ENCODE assay signal across 11 cellular contexts in the genomic region with DNA sequence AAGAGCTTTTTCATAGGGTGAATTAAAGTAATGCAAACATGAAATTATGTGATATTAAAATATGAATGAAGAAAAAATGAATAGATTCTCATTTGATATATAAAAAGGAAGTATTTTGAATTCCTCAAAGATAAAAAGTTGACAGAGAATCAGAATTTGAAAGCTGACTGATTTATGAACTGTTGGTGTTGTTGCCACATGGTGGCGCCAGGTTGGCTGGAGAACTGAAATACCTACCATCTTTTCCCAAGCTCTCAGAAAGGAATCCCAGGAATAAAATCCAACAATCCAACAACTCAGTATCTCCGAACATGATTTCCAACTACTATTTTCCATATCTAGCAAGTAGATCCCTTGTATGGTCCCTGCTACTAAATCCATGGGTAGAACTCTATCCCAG. TPM values are rescaled to one million over a fixed set of nuclear protein-coding genes. Genes with fewer than 3 reads are reported as not detected.
A peak's percentile ranks its signal among the peaks of the same experiment; 100 is the strongest.
DNase-seq lines count a peak whose midpoint lies in the region; ATAC-seq and TF ChIP-seq lines count a peak whose summit lies in the region.
"Had no signal": no experiment of that assay in that cellular context is flagged by ENCODE, and none has a peak within 500 bp of the region (broad histone marks: within the 10 kb centered on the region; RNA-seq: fewer than 3 reads in every experiment).

No MANE protein-coding gene starts in this region.

- H3K4me3 ChIP-seq in H7 (ENCODE audit: insufficient read depth, low read depth, low read length): no peak overlapping the region
- no peak overlapping the region for H3K4me3 ChIP-seq in liver (ENCODE audit: low read depth in 1 of 3, low read length in 3 of 3)

- no peak for ATAC-seq in stimulated activated effector memory CD8-positive, alpha-beta T cell treated with anti-CD3 and anti-CD28 coated beads, Interleukin-12 subunit alpha, Interleukin-12 subunit beta, amount 100 ng/mL, for 72 hours
- ATAC-seq in HG03025 (IDR thresholded peaks at IDR 0.05; ENCODE audit: low FRiP score, unreplicated experiment): no peak

- H3K4me1 ChIP-seq in liver (ENCODE audit: control insufficient read depth in 4 of 4, insufficient read depth in 4 of 4, low read length in 3 of 4): peaks cover 0 to 26% (median 16%) of the 10 kb centered on the region in 4 donors

- H3K27ac ChIP-seq in liver (ENCODE audit: low read depth in 1 of 2, low read length in 2 of 2): no peak overlapping the region
- H3K27ac ChIP-seq: coronary artery had no signal

- H3K9ac ChIP-seq in liver (ENCODE audit: low read depth in 1 of 2, low read length in 2 of 2): no peak overlapping the region

- H3K9me3 ChIP-seq in liver (ENCODE audit: control insufficient read depth in 4 of 4, low read length in 3 of 4): no peaks in the 10 kb centered on the region

- TF ChIP-seq CTCF in liver (IDR thresholded peaks at IDR 0.05; ENCODE audit: low read depth, low read length, missing input control): peak; percentile 41

- peaks cover 43% of the 10 kb centered on the region for H3K27me3 Mint-ChIP-seq in activated T-helper 1 cell treated with anti-CD3 and anti-CD28 coated beads, Interleukin-12 subunit alpha, Interleukin-12 subunit beta, Interleukin-2, Interleukin-4 antibody, amounts not matched to agents 30 ng/mL and 10 ng/mL and 1 ng/mL, durations not matched to agents 14 hours and 24 hours and 36 hours (ENCODE audit: insufficient read depth)

- peaks cover 32% of the 10 kb centered on the region for H3K27me3 ChIP-seq in H7 (ENCODE audit: control insufficient read depth, insufficient read depth, low read length)
- H3K27me3 ChIP-seq in liver (ENCODE audit: control insufficient read depth in 4 of 4, insufficient read depth in 4 of 4, low read length in 3 of 4): no peaks in the 10 kb centered on the region

- H3K4me1 Mint-ChIP-seq in stimulated activated effector memory CD8-positive, alpha-beta T cell treated with anti-CD3 and anti-CD28 coated beads, Interleukin-12 subunit alpha, Interleukin-12 subunit beta, amount 100 ng/mL, for 72 hours: peaks cover 16% of the 10 kb centered on the region
- H3K4me1 Mint-ChIP-seq in activated T-helper 1 cell treated with anti-CD3 and anti-CD28 coated beads, Interleukin-12 subunit alpha, Interleukin-12 subunit beta, Interleukin-2, Interleukin-4 antibody, amounts not matched to agents 30 ng/mL and 10 ng/mL and 1 ng/mL, durations not matched to agents 14 hours and 24 hours and 36 hours (ENCODE audit: low read depth): peaks cover 5% of the 10 kb centered on the region

- TF ChIP-seq RAD21 in liver (IDR thresholded peaks at IDR 0.05): peak; percentile 65 to 78

- no peaks in the 10 kb centered on the region for H3K36me3 ChIP-seq in H7 (replicated peaks; ENCODE audit: control insufficient read depth, insufficient read depth, low read length)
- H3K36me3 ChIP-seq in liver (ENCODE audit: control insufficient read depth in 4 of 4, insufficient read depth in 3 of 4, low read depth in 1 of 4, low read length in 3 of 4): no peaks in the 10 kb centered on the region

- no peak overlapping the region for H3K4me3 Mint-ChIP-seq in stimulated activated effector memory CD8-positive, alpha-beta T cell treated with anti-CD3 and anti-CD28 coated beads, Interleukin-12 subunit alpha, Interleukin-12 subunit beta, amount 100 ng/mL, for 72 hours
- no peak overlapping the region for H3K4me3 Mint-ChIP-seq in activated T-helper 1 cell treated with anti-CD3 and anti-CD28 coated beads, Interleukin-12 subunit alpha, Interleukin-12 subunit beta, Interleukin-2, Interleukin-4 antibody, amounts not matched to agents 30 ng/mL and 10 ng/mL and 1 ng/mL, durations not matched to agents 14 hours and 24 hours and 36 hours

- peak; percentile 10 for DNase-seq in COLO668 (lab: John Stamatoyannopoulos, UW; ENCODE audit: unreplicated experiment)
- peak; percentile 22 for DNase-seq in H7
- peak; percentile 8 for DNase-seq in astrocyte of the hippocampus (ENCODE audit: low read depth, low spot score)
- no peak for DNase-seq in stimulated activated effector memory CD8-positive, alpha-beta T cell treated with anti-CD3 and anti-CD28 coated beads, Interleukin-12 subunit alpha, Interleukin-12 subunit beta, amount 100 ng/mL, for 72 hours (ENCODE audit: low spot score in 2 of 2)
- DNase-seq in NCI-H1048 (lab: John Stamatoyannopoulos, UW): no peak
- no peak for DNase-seq in activated T-helper 1 cell treated with anti-CD3 and anti-CD28 coated beads, Interleukin-12 subunit alpha, Interleukin-12 subunit beta, Interleukin-2, Interleukin-4 antibody, amounts not matched to agents 30 ng/mL and 10 ng/mL and 1 ng/mL, durations not matched to agents 14 hours and 24 hours and 36 hours (ENCODE audit: low spot score)
- DNase-seq: activated CD4-positive, alpha-beta T cell treated with anti-CD3 and anti-CD28 coated beads, Interleukin-2, amount 50 U/mL, for 48 hours; NCI-H2227 treated with DMSO at 0.1 percent for 48 hours had no signal

- no peaks in the 10 kb centered on the region for H3K9me3 Mint-ChIP-seq in stimulated activated effector memory CD8-positive, alpha-beta T cell treated with anti-CD3 and anti-CD28 coated beads, Interleukin-12 subunit alpha, Interleukin-12 subunit beta, amount 100 ng/mL, for 72 hours
- no peaks in the 10 kb centered on the region for H3K9me3 Mint-ChIP-seq in activated T-helper 1 cell treated with anti-CD3 and anti-CD28 coated beads, Interleukin-12 subunit alpha, Interleukin-12 subunit beta, Interleukin-2, Interleukin-4 antibody, amounts not matched to agents 30 ng/mL and 10 ng/mL and 1 ng/mL, durations not matched to agents 14 hours and 24 hours and 36 hours

- WGBS in liver: 82% methylated on average over 2 of the region's 2 CpGs

- no peak overlapping the region for H3K27ac Mint-ChIP-seq in stimulated activated effector memory CD8-positive, alpha-beta T cell treated with anti-CD3 and anti-CD28 coated beads, Interleukin-12 subunit alpha, Interleukin-12 subunit beta, amount 100 ng/mL, for 72 hours
- no peak overlapping the region for H3K27ac Mint-ChIP-seq in activated T-helper 1 cell treated with anti-CD3 and anti-CD28 coated beads, Interleukin-12 subunit alpha, Interleukin-12 subunit beta, Interleukin-2, Interleukin-4 antibody, amounts not matched to agents 30 ng/mL and 10 ng/mL and 1 ng/mL, durations not matched to agents 14 hours and 24 hours and 36 hours

- intact Hi-C loops in activated T-helper 1 cell treated with anti-CD3 and anti-CD28 coated beads, Interleukin-12 subunit alpha, Interleukin-12 subunit beta, Interleukin-2, Interleukin-4 antibody, amounts not matched to agents 30 ng/mL and 10 ng/mL and 1 ng/mL, durations not matched to agents 14 hours and 24 hours and 36 hours (cut with micrococcal nuclease): no loop called here

- peaks cover 6% of the 10 kb centered on the region for H3K36me3 Mint-ChIP-seq in stimulated activated effector memory CD8-positive, alpha-beta T cell treated with anti-CD3 and anti-CD28 coated beads, Interleukin-12 subunit alpha, Interleukin-12 subunit beta, amount 100 ng/mL, for 72 hours
- no peaks in the 10 kb centered on the region for H3K36me3 Mint-ChIP-seq in activated T-helper 1 cell treated with anti-CD3 and anti-CD28 coated beads, Interleukin-12 subunit alpha, Interleukin-12 subunit beta, Interleukin-2, Interleukin-4 antibody, amounts not matched to agents 30 ng/mL and 10 ng/mL and 1 ng/mL, durations not matched to agents 14 hours and 24 hours and 36 hours (ENCODE audit: low read depth)

TF ChIP-seq in liver, 16 proteins besides CTCF, POLR2A, EP300 and RAD21:
- no peak for TF ChIP-seq GABPA (IDR thresholded peaks at IDR 0.05 in 1 of 2, conservative IDR thresholded peaks at IDR 0.05 in 1 of 2)
- peak in 1 of 2 donors; percentile 16 for TF ChIP-seq HNF4A (conservative IDR thresholded peaks at IDR 0.05)

RNA-seq across cellular contexts. Expression of gene MYRIP, which starts 3.1 kb away (rescaled TPM):
- 4.0 and 7.8 TPM in 2 replicates for total RNA-seq in H7 (2014; rRNA removed; shearing (Covaris generic))
- 10 to 100 TPM in 1 of 2 donors, under 1 TPM in 1; 0.98 to 11.7 TPM for total RNA-seq in liver
- 1 to 10 TPM; 6.2 to 7.4 TPM for polyA plus RNA-seq in liver
- total RNA-seq in activated T-helper 1 cell treated with anti-CD3 and anti-CD28 coated beads, Interleukin-12 subunit alpha, Interleukin-12 subunit beta, Interleukin-2, Interleukin-4 antibody, amounts not matched to agents 30 ng/mL and 10 ng/mL and 1 ng/mL, durations not matched to agents 14 hours and 24 hours and 36 hours: not detected in 2 replicates

Comparison
In these comparisons a context has a peak if more than half of its experiments do, and no peak if none do; other contexts are left out.
1. DNase-seq: peak in COLO668 (single experiment), H7 (single experiment) and astrocyte of the hippocampus (single experiment); none in stimulated activated effector memory CD8-positive, alpha-beta T cell treated with anti-CD3 and anti-CD28 coated beads, Interleukin-12 subunit alpha, Interleukin-12 subunit beta, amount 100 ng/mL, for 72 hours (0 of 2), NCI-H1048 (single experiment) and activated T-helper 1 cell treated with anti-CD3 and anti-CD28 coated beads, Interleukin-12 subunit alpha, Interleukin-12 subunit beta, Interleukin-2, Interleukin-4 antibody, amounts not matched to agents 30 ng/mL and 10 ng/mL and 1 ng/mL, durations not matched to agents 14 hours and 24 hours and 36 hours (single experiment).